ENCODE assay signal across 8 cellular contexts in the genomic region with DNA sequence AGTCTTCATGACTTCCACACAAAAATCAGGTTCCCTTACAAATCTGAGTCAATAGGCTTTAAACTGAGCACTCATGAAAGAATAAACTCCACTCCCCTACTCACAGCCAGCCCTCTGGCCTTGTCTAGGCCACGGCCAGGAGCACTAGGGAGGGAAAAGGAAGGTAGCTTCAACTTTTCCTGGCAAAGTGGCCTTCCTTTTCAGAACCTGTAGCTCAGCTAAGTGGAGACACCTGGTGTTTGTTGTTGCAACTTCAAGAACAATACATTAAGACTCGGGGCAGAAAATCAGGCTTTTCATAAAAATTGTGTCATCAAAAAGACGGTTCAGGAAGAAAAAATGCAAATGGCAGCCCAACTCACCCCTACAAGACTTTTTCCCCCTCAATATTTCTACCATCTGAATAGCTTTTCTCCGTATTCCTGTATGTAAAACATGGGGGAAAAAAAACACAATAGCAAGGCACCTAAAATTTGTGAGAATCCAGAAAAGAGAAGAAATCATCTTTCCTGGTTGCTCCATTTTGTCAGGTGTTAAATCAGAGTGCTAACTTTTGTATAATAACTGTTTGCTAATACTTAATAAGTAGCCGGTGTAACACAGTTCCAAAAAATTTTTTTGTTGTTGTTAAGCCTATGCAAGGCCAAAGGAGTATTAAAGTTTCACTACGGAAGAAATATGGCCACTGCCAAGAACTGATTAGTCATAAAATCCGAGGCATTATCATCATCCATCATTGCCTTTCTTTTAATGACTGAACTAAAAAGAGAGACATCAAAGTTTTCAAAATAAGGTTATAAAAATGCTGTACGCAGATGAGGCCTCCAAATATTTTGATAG.
DNase-seq lines count a peak whose midpoint lies in the region; ATAC-seq, FAIRE-seq and TF ChIP-seq lines count a peak whose summit lies in the region.

No MANE protein-coding gene starts in this region.

- H3K56ac ChIP-seq in H1 (replicated peaks; ENCODE audit: insufficient read length, low read depth, low read length) = no peak overlapping the region

- H2AFZ ChIP-seq in H1 (ENCODE audit: low read length) (0 out of 2 replicates have a peak overlapping the region, but pooled peaks have one; percentile 63), neural cell (ENCODE audit: low read depth, low read length) (no peak overlapping the region)

- H3K27ac ChIP-seq in H1 (ENCODE audit: low read depth, low read length) (no peak overlapping the region), neural cell (ENCODE audit: low read length) (no peak overlapping the region)

- no peaks in the 10 kb centered on the region for H3K79me1 ChIP-seq in H1 (ENCODE audit: low read depth, low read length)

- no peak overlapping the region for H2BK120ac ChIP-seq in H1 (replicated peaks; ENCODE audit: low read depth, low read length)

- DNase-seq in D341Med (ENCODE audit: low spot score) = peak; percentile 62
- DNase-seq in NCI-H226 = peak; percentile 76
- no peak for DNase-seq in H1 (ENCODE audit: low read depth in 1 of 2, low spot score in 2 of 2)
- DNase-seq in middle frontal gyrus (ENCODE audit: extremely low spot score, low spot score) = no peak
- DNase-seq in activated CD8-positive, alpha-beta memory T cell treated with anti-CD3 and anti-CD28 coated beads, Interleukin-2, amount 50 U/mL, for 4 hours = no peak
- no peak for DNase-seq in activated CD4-positive, alpha-beta T cell treated with anti-CD3 and anti-CD28 coated beads for 48 hours

- no peak overlapping the region for H4K8ac ChIP-seq in H1 (ENCODE audit: extremely low read depth, insufficient read depth, low read length)

- no peaks in the 10 kb centered on the region for H3K9me2 ChIP-seq in neural cell (ENCODE audit: insufficient read depth, low read length)

- H3K18ac ChIP-seq in H1 (ENCODE audit: extremely low read depth, low read length) = no peak overlapping the region

- 0 out of 7 replicates have a peak, but pooled peaks cover 0 to 3% (median 0%) of the 10 kb centered on the region in 4 experiments for H3K4me1 ChIP-seq in H1 (replicated peaks in 1 of 4; ENCODE audit: control insufficient read depth in 3 of 4, insufficient read depth in 4 of 4, low read length in 3 of 4)

- no peaks in the 10 kb centered on the region for H3K23me2 ChIP-seq in H1 (ENCODE audit: low read depth, low read length)

- TF ChIP-seq POLR2A in H1 (IDR thresholded peaks at IDR 0.05; ENCODE audit: control extremely low read depth in 1 of 2, low read depth in 2 of 2, low read length in 2 of 2) = no peak

- H4K91ac ChIP-seq in H1 (replicated peaks; ENCODE audit: insufficient read length, low read length) = no peak overlapping the region

- TF ChIP-seq RAD21 in H1 (IDR thresholded peaks at IDR 0.05 in 1 of 2, conservative IDR thresholded peaks at IDR 0.05 in 1 of 2; ENCODE audit: low read depth in 2 of 2, low read length in 2 of 2) = peak; percentile 76 to 81
- peak; percentile 64 for TF ChIP-seq RAD21 in neural cell (conservative IDR thresholded peaks at IDR 0.05)

- H3F3A ChIP-seq in neural cell (ENCODE audit: insufficient read depth, low read length, poor library complexity, severe bottlenecking) = no peaks in the 10 kb centered on the region

- no peak overlapping the region for H3K23ac ChIP-seq in H1 (ENCODE audit: insufficient read length)

- H2BK15ac ChIP-seq in H1 (ENCODE audit: low read length) = no peak overlapping the region

- no peak overlapping the region for H3K4me2 ChIP-seq in H1 (ENCODE audit: insufficient read depth in 1 of 2, low read depth in 2 of 2, low read length in 2 of 2)
- H3K4me2 ChIP-seq in neural cell (ENCODE audit: low read length) = no peak overlapping the region

- TF ChIP-seq CTCF in H1 (IDR thresholded peaks at IDR 0.05; ENCODE audit: control extremely low read depth in 1 of 3, insufficient read depth in 1 of 3, low read depth in 1 of 3, low read length in 3 of 3) (peak in 2 of 3 experiments; percentile 62 to 68; a peak in 3 of 4 replicates), neural cell (IDR thresholded peaks at IDR 0.05; ENCODE audit: poor library complexity, severe bottlenecking) (peak; percentile 59)

- no peak overlapping the region for H2BK20ac ChIP-seq in H1 (ENCODE audit: low read length)

- no peaks in the 10 kb centered on the region for H3K27me3 ChIP-seq in H1 (replicated peaks in 1 of 4; ENCODE audit: control insufficient read depth in 3 of 4, extremely low read depth in 1 of 4, insufficient read depth in 3 of 4, low read length in 3 of 4)
- no peaks in the 10 kb centered on the region for H3K27me3 ChIP-seq in neural cell (ENCODE audit: insufficient read depth, low read depth, low read length)

- H3K4me3 ChIP-seq in H1 (ENCODE audit: extremely low read depth in 1 of 4, insufficient read depth in 2 of 4, low read depth in 3 of 4, low read length in 4 of 4) = no peak overlapping the region
- no peak overlapping the region for H3K4me3 ChIP-seq in neural cell (ENCODE audit: low read length)

- H2BK12ac ChIP-seq in H1 (ENCODE audit: low read depth, low read length) = no peak overlapping the region

- TF ChIP-seq EP300 in H1 (IDR thresholded peaks at IDR 0.05; ENCODE audit: borderline replicate concordance in 1 of 2, low read depth in 2 of 2, low read length in 2 of 2) (no peak), neural cell (conservative IDR thresholded peaks at IDR 0.05; ENCODE audit: poor library complexity, severe bottlenecking) (no peak)

- H3K36me3 ChIP-seq in H1 (ENCODE audit: control insufficient read depth in 2 of 4, insufficient read depth in 4 of 4, low read length in 3 of 4) (no peaks in the 10 kb centered on the region), neural cell (ENCODE audit: insufficient read depth, low read length) (no peaks in the 10 kb centered on the region)

- no peak overlapping the region for H3K14ac ChIP-seq in H1 (ENCODE audit: insufficient read length)

- H3K79me2 ChIP-seq in H1 (ENCODE audit: control insufficient read depth in 1 of 2, insufficient read depth in 2 of 2, low read length in 2 of 2) (no peaks in the 10 kb centered on the region), neural cell (replicated peaks; ENCODE audit: insufficient read depth, low read length) (no peaks in the 10 kb centered on the region)

- no peak overlapping the region for H2AK5ac ChIP-seq in H1 (ENCODE audit: low read depth, low read length)

- FAIRE-seq in H1 (lab: Jason Lieb, UNC) = peak; percentile 94

- H3K9me3 ChIP-seq in H1 (ENCODE audit: insufficient read depth in 2 of 2, low read depth in 1 of 2, low read length in 1 of 2) (no peaks in the 10 kb centered on the region), neural cell (ENCODE audit: low read length) (no peaks in the 10 kb centered on the region)

- H4K20me1 ChIP-seq in H1 (replicated peaks in 1 of 2; ENCODE audit: control insufficient read depth in 1 of 2, insufficient read depth in 2 of 2, low read length in 2 of 2) (no peaks in the 10 kb centered on the region), neural cell (ENCODE audit: insufficient read depth) (no peaks in the 10 kb centered on the region)

- 72% methylated on average over 8 of the region's 8 CpGs; no CpG with 5 or more reads in 1 of the 2 experiments for WGBS in H1 (ENCODE audit: extremely low coverage in 1 of 2, insufficient coverage in 1 of 2, insufficient read length in 1 of 2, insufficient replicate concordance in 2 of 2, low coverage in 1 of 2, low lambda C conversion rate in 2 of 2, missing lambda C conversion rate in 1 of 2), 2 experiments

- peak; percentile 72 for ATAC-seq in GM19351 (IDR thresholded peaks at IDR 0.05; ENCODE audit: unreplicated experiment)

- H3K4ac ChIP-seq in H1 (replicated peaks; ENCODE audit: insufficient read length, low read depth, low read length) = no peak overlapping the region

- CTCF ChIA-PET in H1 (lab: Charles Lee; ENCODE audit: partially characterized antibody) = interaction anchor here (0.7 to 9.1 kb wide), 29 partner anchors 8 to 410 kb away, joined by 3 to 120 read pairs (median 4); no protein-coding TSS in a partner anchor

- POLR2A ChIA-PET in H1 (lab: Charles Lee; ENCODE audit: partially characterized antibody) = no interaction called here

- H3K9ac ChIP-seq in H1 (replicated peaks in 1 of 4; ENCODE audit: extremely low read depth in 1 of 4, low read depth in 3 of 4, low read length in 3 of 4) = no peak overlapping the region
- no peak overlapping the region for H3K9ac ChIP-seq in neural cell (ENCODE audit: low read length)

- no peak overlapping the region for H4K5ac ChIP-seq in H1 (ENCODE audit: insufficient read length, low read depth, low read length)

- H2BK5ac ChIP-seq in H1 (ENCODE audit: low read depth, low read length) = no peak overlapping the region

TF ChIP-seq in H1, 55 proteins besides CTCF, POLR2A, EP300 and RAD21 (continues in another document):
- no peak for TF ChIP-seq SIX5 (IDR thresholded peaks at IDR 0.05; ENCODE audit: low read depth, low read length)
- TF ChIP-seq ZNF274 (IDR thresholded peaks at IDR 0.05; ENCODE audit: borderline replicate concordance, extremely low read depth, low read length) = no peak
- no peak for TF ChIP-seq TAF1 (IDR thresholded peaks at IDR 0.05; ENCODE audit: low read depth, low read length)
- no peak for TF ChIP-seq NANOG (IDR thresholded peaks at IDR 0.05; ENCODE audit: insufficient read depth, low read depth, low read length, poor library complexity, severe bottlenecking)
- no peak for TF ChIP-seq BRCA1 (IDR thresholded peaks at IDR 0.05; ENCODE audit: low read depth, low read length)

TF ChIP-seq in neural cell, 6 proteins besides CTCF, POLR2A, EP300 and RAD21:
- peak; percentile 70 for TF ChIP-seq SMC3 (conservative IDR thresholded peaks at IDR 0.05; ENCODE audit: poor library complexity)
- TF ChIP-seq MXI1 (conservative IDR thresholded peaks at IDR 0.05; ENCODE audit: poor library complexity, severe bottlenecking) = no peak

Comparison
In these comparisons a context has a peak if more than half of its experiments do, and no peak if none do; other contexts are left out.
1. DNase-seq: peak in D341Med (single experiment) and NCI-H226 (single experiment); none in H1 (0 of 2), middle frontal gyrus (single experiment), activated CD8-positive, alpha-beta memory T cell treated with anti-CD3 and anti-CD28 coated beads, Interleukin-2, amount 50 U/mL, for 4 hours (single experiment) and activated CD4-positive, alpha-beta T cell treated with anti-CD3 and anti-CD28 coated beads for 48 hours (single experiment).